In genomic region chr10:112335866-112336265, GRCh38 we compare ENCODE assay signal across 30 cellular contexts. TPM values are rescaled to one million over a fixed set of nuclear protein-coding genes. Genes with fewer than 3 reads are reported as not detected.
DNase-seq lines count a peak whose midpoint lies in the region; ATAC-seq and TF ChIP-seq lines count a peak whose summit lies in the region.
"Had no signal": no experiment of that assay in that cellular context is flagged by ENCODE, and none has a peak within 500 bp of the region (broad histone marks: within the 10 kb centered on the region; RNA-seq: fewer than 3 reads in every experiment).

No MANE protein-coding gene starts in this region.

- H3K36me3 Mint-ChIP-seq in endothelial cell (ENCODE audit: low read depth, unreplicated experiment) (no peaks in the 10 kb centered on the region), type B pancreatic cell (no peaks in the 10 kb centered on the region)
- H3K36me3 Mint-ChIP-seq: brain had no signal

- H3K9me3 Mint-ChIP-seq in endothelial cell (ENCODE audit: unreplicated experiment) (no peaks in the 10 kb centered on the region), type B pancreatic cell (peaks cover 4% of the 10 kb centered on the region)
- H3K9me3 Mint-ChIP-seq: activated B cell treated with CpG ODN at 0.5 μM for 24 hours, brain had no signal

- TF ChIP-seq CTCF in endothelial cell (IDR thresholded peaks at IDR 0.05; ENCODE audit: unreplicated experiment) (no peak), type B pancreatic cell (conservative IDR thresholded peaks at IDR 0.05) (no peak), esophagus squamous epithelium (IDR thresholded peaks at IDR 0.05) (no peak)

- peak overlapping the region; percentile 11 for H3K9ac ChIP-seq in mucosa of stomach (ENCODE audit: low read length)

- H3K27me3 Mint-ChIP-seq in endothelial cell (ENCODE audit: unreplicated experiment) (peaks cover 2% of the 10 kb centered on the region), type B pancreatic cell (peaks cover 3% of the 10 kb centered on the region)

- H3K4me3 ChIP-seq in mucosa of stomach (ENCODE audit: low read length) (no peak overlapping the region), esophagus squamous epithelium (no peak overlapping the region)
- H3K4me3 ChIP-seq: GM12878, SK-N-MC, spleen, tibial artery had no signal

- peaks cover 39% of the 10 kb centered on the region for H3K4me1 ChIP-seq in mucosa of stomach (ENCODE audit: control insufficient read depth, insufficient read depth, low read length)
- no peaks in the 10 kb centered on the region for H3K4me1 ChIP-seq in esophagus squamous epithelium
- H3K4me1 ChIP-seq: spleen had no signal

- peak; percentile 14 for DNase-seq in DMS53 (lab: John Stamatoyannopoulos, UW)
- DNase-seq in DMS53 treated with DMSO at 0.1 percent for 48 hours (lab: John Stamatoyannopoulos, UW; ENCODE audit: unreplicated experiment), result no peak
- no peak for DNase-seq in endothelial cell (ENCODE audit: low spot score)
- no peak for DNase-seq in type B pancreatic cell (ENCODE audit: extremely low spot score, unreplicated experiment)
- DNase-seq in esophagus squamous epithelium (lab: John Stamatoyannopoulos, UW), result no peak
- DNase-seq in activated CD8-positive, alpha-beta memory T cell treated with anti-CD3 and anti-CD28 coated beads, Interleukin-2, amount 50 U/mL, for 4 hours, result no peak
- DNase-seq: activated B cell treated with CpG ODN at 0.5 μM for 24 hours; activated CD4-positive, alpha-beta T cell treated with anti-CD3 and anti-CD28 coated beads, Interleukin-2, amount 50 U/mL, for 4 hours; activated effector memory CD4-positive, alpha-beta T cell treated with Interleukin-2 at 50 U/mL for 16 hours; DMS79 treated with DMSO at 0.1 percent for 48 hours; glutamatergic neuron; kidney glomerular epithelial cell; NCI-H1694 treated with DMSO at 0.1 percent for 48 hours; NCI-H2227 treated with DMSO at 0.1 percent for 48 hours; NCI-H748 treated with DMSO at 0.1 percent for 48 hours; spleen; stimulated activated CD4-positive, alpha-beta T cell treated with anti-CD3 and anti-CD28 coated beads, Interleukin-4, amount 100 ng/mL, for 1 hour; stimulated activated naive CD8-positive, alpha-beta T cell treated with anti-CD3 and anti-CD28 coated beads, Interleukin-15, Interleukin-2, amounts not matched to agents 100 U/mL and 50 U/mL, for 24 hours; tibial artery had no signal

- TF ChIP-seq POLR2A in esophagus squamous epithelium (IDR thresholded peaks at IDR 0.05), result no peak

- H3K36me3 ChIP-seq in mucosa of stomach (ENCODE audit: control insufficient read depth, insufficient read depth, low read length), result no peaks in the 10 kb centered on the region
- no peaks in the 10 kb centered on the region for H3K36me3 ChIP-seq in esophagus squamous epithelium
- H3K36me3 ChIP-seq: neutrophil, spleen, tibial artery had no signal

- WGBS in esophagus squamous epithelium, 2 donors, result 64 to 69% methylated on average over 4 of the region's 4 CpGs

- no peak overlapping the region for H3K4me3 Mint-ChIP-seq in endothelial cell (ENCODE audit: unreplicated experiment)
- H3K4me3 Mint-ChIP-seq in type B pancreatic cell, result no peak overlapping the region
- H3K4me3 Mint-ChIP-seq: activated B cell treated with CpG ODN at 0.5 μM for 24 hours had no signal

- H3K9me3 ChIP-seq in mucosa of stomach (ENCODE audit: control insufficient read depth, low read length), result no peaks in the 10 kb centered on the region
- no peaks in the 10 kb centered on the region for H3K9me3 ChIP-seq in esophagus squamous epithelium
- H3K9me3 ChIP-seq: neutrophil, spleen, tibial artery had no signal

- ATAC-seq in HG02973 (IDR thresholded peaks at IDR 0.05; ENCODE audit: unreplicated experiment), result no peak
- ATAC-seq: GM12878; stimulated activated naive CD8-positive, alpha-beta T cell treated with anti-CD3 and anti-CD28 coated beads, Interleukin-15, Interleukin-2, amounts not matched to agents 100 U/mL and 50 U/mL, for 24 hours had no signal

- H3K27me3 ChIP-seq in mucosa of stomach (ENCODE audit: control insufficient read depth, insufficient read depth, low read length), result no peaks in the 10 kb centered on the region
- no peaks in the 10 kb centered on the region for H3K27me3 ChIP-seq in esophagus squamous epithelium
- H3K27me3 ChIP-seq: neutrophil, spleen, tibial artery had no signal

- intact Hi-C loops in esophagus squamous epithelium (cut with DNase I), result no loop called here

- no peak overlapping the region for H3K27ac ChIP-seq in esophagus squamous epithelium
- H3K27ac ChIP-seq: 22Rv1, RWPE1, SK-N-MC, spleen, tibial artery had no signal

- H3K4me1 Mint-ChIP-seq in endothelial cell (ENCODE audit: unreplicated experiment) (peaks cover 16% of the 10 kb centered on the region), type B pancreatic cell (ENCODE audit: unreplicated experiment) (peaks cover 13% of the 10 kb centered on the region)
- H3K4me1 Mint-ChIP-seq: activated B cell treated with CpG ODN at 0.5 μM for 24 hours, brain had no signal

- H3K27ac Mint-ChIP-seq in endothelial cell (ENCODE audit: unreplicated experiment) (peak overlapping the region; percentile 67), type B pancreatic cell (peak overlapping the region; percentile 82)
- H3K27ac Mint-ChIP-seq: activated B cell treated with CpG ODN at 0.5 μM for 24 hours had no signal

RNA-seq across cellular contexts. Expression of gene ACSL5, which starts 38.0 kb away (rescaled TPM):
- 0.64 TPM for total RNA-seq in endothelial cell (ENCODE audit: unreplicated experiment)
- total RNA-seq in type B pancreatic cell (ENCODE audit: low replicate concordance), result 13.9 and 39.7 TPM in 2 replicates
- 10 to 100 TPM in 2 of 4 donors, 1 to 10 TPM in 2; 5.2 to 15.9 (median 8.2) TPM for total RNA-seq in esophagus squamous epithelium

RNA-seq across cellular contexts. Expression of gene TECTB, which starts 52.7 kb away (rescaled TPM):
- total RNA-seq in endothelial cell (ENCODE audit: unreplicated experiment) (not detected), type B pancreatic cell (ENCODE audit: low replicate concordance) (0.10 TPM in 1 of 2 replicates, not detected in the other), esophagus squamous epithelium (not detected)
- total RNA-seq: activated B cell treated with CpG ODN at 0.5 μM for 24 hours; fibroblast of lung; GM12878; mesenteric fat pad; spleen; T-helper 2 cell treated with Interferon-gamma antibody and Interleukin-4, amounts not matched to agents 100 ng/mL and 5 ng/mL, for 36 hours had no signal
